8 cellular contexts compared by ENCODE assay signal in the genomic region with DNA sequence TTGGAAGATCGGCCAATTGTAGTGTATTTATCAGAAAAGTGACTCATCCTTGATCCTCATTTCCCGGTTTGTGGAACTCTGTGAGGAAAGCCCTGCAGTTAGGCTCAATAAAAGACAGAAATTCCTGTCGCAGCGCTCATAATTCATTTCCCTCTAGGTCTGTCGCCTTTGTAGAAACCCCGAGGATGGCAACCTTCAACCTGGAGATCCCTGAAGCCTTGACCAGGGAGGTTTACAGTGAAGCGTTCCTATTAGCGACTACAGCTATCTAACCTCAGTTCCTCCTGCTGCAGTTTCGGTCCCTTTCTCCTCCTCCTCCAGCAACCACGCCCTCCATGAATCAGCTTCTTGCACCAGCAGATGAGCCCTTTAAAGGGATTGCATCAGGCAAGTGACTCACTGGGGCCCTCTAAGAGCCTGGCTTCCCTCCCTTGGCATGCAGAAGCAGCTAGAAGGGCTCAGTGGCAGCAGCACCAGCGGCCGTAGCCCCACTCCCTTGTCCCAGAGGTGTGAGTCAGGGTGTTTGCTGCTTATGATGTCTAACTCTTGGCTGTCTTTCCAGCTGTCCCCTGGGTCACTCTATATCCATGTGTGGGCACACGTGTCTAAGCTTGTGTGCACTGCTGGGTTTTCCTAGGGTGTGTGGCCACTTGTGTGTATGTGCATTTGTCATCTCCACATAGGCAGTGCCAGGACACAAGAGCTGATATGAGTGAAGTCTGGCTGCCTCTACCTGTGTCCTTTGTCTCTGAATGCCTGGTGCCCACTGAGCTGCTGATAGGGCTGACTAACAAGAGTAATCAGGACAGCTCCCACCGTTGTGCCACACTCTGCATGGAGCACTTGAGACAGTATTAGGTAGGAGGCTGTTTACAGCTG. TPM values are rescaled to one million over a fixed set of nuclear protein-coding genes. Genes with fewer than 3 reads are reported as not detected.
DNase-seq lines count a peak whose midpoint lies in the region; ATAC-seq and TF ChIP-seq lines count a peak whose summit lies in the region.

No MANE protein-coding gene starts in this region.

- peak overlapping the region; percentile 99 for H3K27ac Mint-ChIP-seq in activated CD4-positive, alpha-beta T cell treated with anti-CD3 and anti-CD28 coated beads, Interleukin-2, amount 10 ng/mL, durations not matched to agents 24 days and 14 days

- POLR2A ChIA-PET in AG04450 (lab: Yijun Ruan, JAX) = interaction anchor here (0.5 to 3.2 kb wide), 21 partner anchors 12 to 276 kb away, joined by 3 to 28 read pairs (median 7); a partner anchor contains a TSS

- in situ Hi-C loops in GM18951 (cut with MboI; ENCODE audit: low sequenced_read_pairs, unreplicated experiment) = no loop called here

- TF ChIP-seq POLR2A in GM18951 (IDR thresholded peaks at IDR 0.05; ENCODE audit: extremely low read depth, insufficient read depth, insufficient read length) = peak; percentile 81

- no peaks in the 10 kb centered on the region for H3K9me3 Mint-ChIP-seq in activated CD4-positive, alpha-beta T cell treated with anti-CD3 and anti-CD28 coated beads, Interleukin-2, amount 10 ng/mL, durations not matched to agents 24 days and 14 days

- peak; percentile 43 for ATAC-seq in HG03378 (IDR thresholded peaks at IDR 0.05; ENCODE audit: unreplicated experiment)
- peak; percentile 81 for ATAC-seq in left lung

- peaks cover 29% of the 10 kb centered on the region for H3K36me3 Mint-ChIP-seq in activated CD4-positive, alpha-beta T cell treated with anti-CD3 and anti-CD28 coated beads, Interleukin-2, amount 10 ng/mL, durations not matched to agents 24 days and 14 days (ENCODE audit: low read depth)

- H3K4me3 ChIP-seq in AG04450 (ENCODE audit: low read depth, low read length) = peak overlapping the region; percentile 64
- peak overlapping the region; percentile 33 to 93 for H3K4me3 ChIP-seq in left lung

- no peaks in the 10 kb centered on the region for H3K27me3 ChIP-seq in AG04450 (ENCODE audit: control insufficient read depth, insufficient read depth, low read length)
- H3K27me3 ChIP-seq in left lung = no peaks in the 10 kb centered on the region

- H3K27me3 Mint-ChIP-seq in activated CD4-positive, alpha-beta T cell treated with anti-CD3 and anti-CD28 coated beads, Interleukin-2, amount 10 ng/mL, durations not matched to agents 24 days and 14 days = no peaks in the 10 kb centered on the region

- peaks cover 0 to 27% of the 10 kb centered on the region in 2 donors for H3K36me3 ChIP-seq in left lung

- peaks cover 54% of the 10 kb centered on the region for H3K4me1 Mint-ChIP-seq in activated CD4-positive, alpha-beta T cell treated with anti-CD3 and anti-CD28 coated beads, Interleukin-2, amount 10 ng/mL, durations not matched to agents 24 days and 14 days

- peaks cover 28 to 68% of the 10 kb centered on the region in 2 donors for H3K4me1 ChIP-seq in left lung

- peak overlapping the region; percentile 92 for H3K4me3 Mint-ChIP-seq in activated CD4-positive, alpha-beta T cell treated with anti-CD3 and anti-CD28 coated beads, Interleukin-2, amount 10 ng/mL, durations not matched to agents 24 days and 14 days

- TF ChIP-seq CTCF in AG04450 (IDR thresholded peaks at IDR 0.05; ENCODE audit: low read depth, low read length) (no peak), left lung (IDR thresholded peaks at IDR 0.05) (no peak)

- DNase-seq in AG04450 (ENCODE audit: low read depth, low spot score) (peak; percentile 99), NCI-H510A (lab: John Stamatoyannopoulos, UW) (peak; percentile 99), dedifferentiated amniotic fluid mesenchymal stem cell (ENCODE audit: extremely low spot score) (peak; percentile 100), left lung (peak; percentile 94 to 96)
- peak; percentile 96 for DNase-seq in activated CD4-positive, alpha-beta T cell treated with anti-CD3 and anti-CD28 coated beads, Interleukin-2, amount 10 ng/mL, durations not matched to agents 24 days and 14 days
- peak; percentile 79 to 87 for DNase-seq in stimulated activated CD4-positive, alpha-beta T cell treated with anti-CD3 and anti-CD28 coated beads, Interleukin-2, amount 100 ng/mL, for 48 hours

- H3K9me3 ChIP-seq in AG04450 (ENCODE audit: control insufficient read depth, insufficient read depth, low read length) = no peaks in the 10 kb centered on the region; the same call in 1 of the 2 replicates
- H3K9me3 ChIP-seq in left lung = no peaks in the 10 kb centered on the region

- H3K27ac ChIP-seq in AG04450 (ENCODE audit: low read depth, low read length) = peak overlapping the region; percentile 100
- peak overlapping the region; percentile 98 to 99 for H3K27ac ChIP-seq in left lung

- intact Hi-C loops in activated CD4-positive, alpha-beta T cell treated with anti-CD3 and anti-CD28 coated beads, Interleukin-2, amount 10 ng/mL, durations not matched to agents 24 days and 14 days (cut with micrococcal nuclease) = loop anchor here (1.0 to 10.0 kb wide), 9 partner anchors 11 to 1192 kb away; a partner anchor contains a TSS
- intact Hi-C loops in left lung (cut with DNase I) = no loop called here

- CTCF ChIA-PET in AG04450 (lab: Charles Lee) = interaction anchor here (1.1 to 4.1 kb wide), 4 partner anchors 11 to 43 kb away, joined by 3 to 20 read pairs (median 4); no protein-coding TSS in a partner anchor

RNA-seq across cellular contexts. Expression of a gene that starts 0.8 kb away (rescaled TPM):
- polyA plus RNA-seq in AG04450 (2011; rRNA removed) = 26.4 and 30.3 TPM in 2 replicates
- 40.0 and 53.7 TPM in 2 replicates for polyA minus RNA-seq in AG04450 (2011; rRNA and poly(A)+ RNA removed)
- total RNA-seq in activated CD4-positive, alpha-beta T cell treated with anti-CD3 and anti-CD28 coated beads, Interleukin-2, amount 10 ng/mL, durations not matched to agents 24 days and 14 days = 40.6 and 51.3 TPM in 2 replicates
- total RNA-seq in left lung = 10 to 100 TPM; 54.7 to 97.7 TPM

RNA-seq across cellular contexts. Expression of a gene that starts 11.2 kb away (rescaled TPM):
- polyA plus RNA-seq in AG04450 (2011; rRNA removed) = 50.8 and 63.6 TPM in 2 replicates
- 17.9 and 35.4 TPM in 2 replicates for polyA minus RNA-seq in AG04450 (2011; rRNA and poly(A)+ RNA removed)
- 58.6 and 61.6 TPM in 2 replicates for total RNA-seq in activated CD4-positive, alpha-beta T cell treated with anti-CD3 and anti-CD28 coated beads, Interleukin-2, amount 10 ng/mL, durations not matched to agents 24 days and 14 days
- 10 to 100 TPM; 33.5 to 41.4 TPM for total RNA-seq in left lung

Comparison
In these comparisons a context has a peak if more than half of its experiments do, and no peak if none do; other contexts are left out.
1. Peak in every context shown above with its lines: DNase-seq, ATAC-seq, H3K4me3 ChIP-seq and H3K27ac ChIP-seq.